Comparison of ENCODE assay signal across 18 cellular contexts in the genomic region with DNA sequence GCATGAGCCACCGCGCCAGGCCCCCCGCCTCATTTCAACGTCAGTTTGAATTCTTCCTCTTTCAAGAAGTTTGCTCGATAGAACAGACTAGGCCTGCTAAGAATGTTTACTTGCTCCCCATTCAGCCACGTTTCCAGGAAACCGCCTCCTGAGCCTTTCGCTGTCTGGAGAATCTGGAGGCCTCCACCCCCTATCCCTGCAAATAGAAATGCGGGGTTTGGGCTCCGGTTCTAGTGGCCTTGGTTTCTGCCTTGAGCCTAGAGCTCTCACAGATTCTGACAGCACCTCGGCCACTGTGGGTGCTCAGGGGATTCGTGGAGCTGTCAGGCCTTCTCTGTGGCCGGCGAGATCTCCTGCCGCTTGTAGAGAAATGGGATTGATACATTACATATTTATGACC.
"Had no signal": no experiment of that assay in that cellular context is flagged by ENCODE, and none has a peak within 500 bp of the region (broad histone marks: within the 10 kb centered on the region; RNA-seq: fewer than 3 reads in every experiment).

No MANE protein-coding gene starts in this region.

- H3K79me2 ChIP-seq: parathyroid adenoma had no signal

- H3K36me3 ChIP-seq: right atrium auricular region, uterus had no signal

- H2AFZ ChIP-seq: parathyroid adenoma had no signal

- H3K4me3 ChIP-seq: right atrium auricular region, skin epidermis, uterus had no signal

- H3K9ac ChIP-seq: parathyroid adenoma had no signal

- H3K36me3 Mint-ChIP-seq: activated CD4-positive, alpha-beta memory T cell treated with anti-CD3 and anti-CD28 coated beads for 36 hours had no signal

- H3K27ac Mint-ChIP-seq: activated CD4-positive, alpha-beta memory T cell treated with anti-CD3 and anti-CD28 coated beads for 36 hours; activated naive CD4-positive, alpha-beta T cell treated with anti-CD3 and anti-CD28 coated beads for 36 hours; activated T-helper 1 cell treated with anti-CD3 and anti-CD28 coated beads, Interleukin-12 subunit alpha, Interleukin-12 subunit beta, Interleukin-2, Interleukin-4 antibody, amounts not matched to agents 30 ng/mL and 10 ng/mL and 1 ng/mL, durations not matched to agents 14 hours and 24 hours and 36 hours; effector memory CD8-positive, alpha-beta T cell; nephron had no signal

- H3K9me3 ChIP-seq: uterus had no signal

- H3K4me1 ChIP-seq: parathyroid adenoma, right atrium auricular region, uterus had no signal

- ATAC-seq: effector memory CD8-positive, alpha-beta T cell; left lobe of liver; stimulated activated naive CD8-positive, alpha-beta T cell treated with anti-CD3 and anti-CD28 coated beads, Interleukin-15, amount 100 ng/mL, for 72 hours had no signal

- H3K27ac ChIP-seq: parathyroid adenoma, right atrium auricular region, skin epidermis, uterus had no signal

- H3K27me3 ChIP-seq: right atrium auricular region, uterus had no signal

- H3K4me1 Mint-ChIP-seq: central memory CD8-positive, alpha-beta T cell had no signal

- H3K4me3 Mint-ChIP-seq: activated CD4-positive, alpha-beta memory T cell treated with anti-CD3 and anti-CD28 coated beads for 36 hours; activated naive CD4-positive, alpha-beta T cell treated with anti-CD3 and anti-CD28 coated beads for 36 hours; activated T-helper 1 cell treated with anti-CD3 and anti-CD28 coated beads, Interleukin-12 subunit alpha, Interleukin-12 subunit beta, Interleukin-2, Interleukin-4 antibody, amounts not matched to agents 30 ng/mL and 10 ng/mL and 1 ng/mL, durations not matched to agents 14 hours and 24 hours and 36 hours; central memory CD8-positive, alpha-beta T cell; effector memory CD8-positive, alpha-beta T cell; nephron; stimulated activated naive CD8-positive, alpha-beta T cell treated with anti-CD3 and anti-CD28 coated beads, Interleukin-15, amount 100 ng/mL, for 72 hours had no signal

- DNase-seq: activated CD4-positive, alpha-beta memory T cell treated with anti-CD3 and anti-CD28 coated beads for 36 hours; activated CD4-positive, alpha-beta T cell treated with anti-CD3 and anti-CD28 coated beads for 1 hour; activated CD8-positive, alpha-beta memory T cell treated with anti-CD3 and anti-CD28 coated beads, Interleukin-2, amount 50 U/mL, for 4 hours; activated naive CD4-positive, alpha-beta T cell treated with anti-CD3 and anti-CD28 coated beads for 36 hours; effector memory CD8-positive, alpha-beta T cell; erythroblast; mammary epithelial cell; stimulated activated CD4-positive, alpha-beta T cell treated with anti-CD3 and anti-CD28 coated beads, Interleukin-4, amount 100 ng/mL, for 4 hours; stimulated activated naive CD8-positive, alpha-beta T cell treated with anti-CD3 and anti-CD28 coated beads, Interleukin-15, amount 100 ng/mL, for 72 hours; T-helper 9 cell; uterus had no signal

- H3K9me3 Mint-ChIP-seq: activated naive CD4-positive, alpha-beta T cell treated with anti-CD3 and anti-CD28 coated beads for 36 hours; activated T-helper 1 cell treated with anti-CD3 and anti-CD28 coated beads, Interleukin-12 subunit alpha, Interleukin-12 subunit beta, Interleukin-2, Interleukin-4 antibody, amounts not matched to agents 30 ng/mL and 10 ng/mL and 1 ng/mL, durations not matched to agents 14 hours and 24 hours and 36 hours; central memory CD8-positive, alpha-beta T cell; effector memory CD8-positive, alpha-beta T cell; nephron had no signal
